In the genomic region with DNA sequence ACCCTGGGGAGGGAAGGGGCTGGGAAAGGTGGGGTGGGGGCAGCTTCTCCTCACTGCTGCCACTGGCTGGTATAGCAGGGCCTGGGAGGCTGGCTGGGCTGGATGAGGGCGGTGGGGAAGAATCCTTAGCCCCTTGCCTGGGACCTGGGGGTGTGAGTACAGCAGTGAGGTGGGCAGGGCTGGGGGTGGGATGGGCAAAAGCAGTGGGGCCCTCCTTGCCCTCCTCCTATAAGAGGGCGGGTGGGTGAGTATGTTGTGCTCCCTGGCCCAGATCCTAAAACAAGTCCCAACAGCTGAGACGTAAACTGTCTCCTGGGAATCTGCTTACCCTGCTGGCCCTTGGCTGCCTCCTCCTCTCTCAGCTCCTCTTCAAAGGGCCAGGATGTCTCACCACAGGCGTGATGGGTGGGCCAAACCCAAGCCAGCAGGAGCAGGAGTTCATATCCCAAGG, we compare ENCODE assay signal across 12 cellular contexts. TPM values are rescaled to one million over a fixed set of nuclear protein-coding genes. Genes with fewer than 3 reads are reported as not detected.
A peak's percentile ranks its signal among the peaks of the same experiment; 100 is the strongest.
DNase-seq lines count a peak whose midpoint lies in the region; ATAC-seq and TF ChIP-seq lines count a peak whose summit lies in the region.
"Had no signal": no experiment of that assay in that cellular context is flagged by ENCODE, and none has a peak within 500 bp of the region (broad histone marks: within the 10 kb centered on the region; RNA-seq: fewer than 3 reads in every experiment).

No MANE protein-coding gene starts in this region.

- H3K36me3 Mint-ChIP-seq in brain: peaks cover 12% of the 10 kb centered on the region
- H3K36me3 Mint-ChIP-seq in activated CD8-positive, alpha-beta T cell treated with anti-CD3 and anti-CD28 coated beads, Interleukin-2, amount 10 ng/mL, durations not matched to agents 7 days and 5 days (ENCODE audit: low read depth): peaks cover 2% of the 10 kb centered on the region

- H3K27ac Mint-ChIP-seq in brain: peak overlapping the region in 4 of 5 experiments; percentile 90 to 95 (median 90)
- H3K27ac Mint-ChIP-seq in activated CD8-positive, alpha-beta T cell treated with anti-CD3 and anti-CD28 coated beads, Interleukin-2, amount 10 ng/mL, durations not matched to agents 7 days and 5 days: no peak overlapping the region

- CTCF ChIA-PET in activated CD8-positive, alpha-beta T cell treated with anti-CD3 and anti-CD28 coated beads, Interleukin-2, amount 10 ng/mL, durations not matched to agents 7 days and 5 days (lab: Charles Lee): interaction anchor here (0.6 to 4.9 kb wide), 6 partner anchors 13 to 188 kb away, joined by 3 to 34 read pairs (median 4); partner anchors contain the start of gene FMNL3

- POLR2A ChIA-PET in activated CD8-positive, alpha-beta T cell treated with anti-CD3 and anti-CD28 coated beads, Interleukin-2, amount 10 ng/mL, durations not matched to agents 7 days and 5 days (lab: Charles Lee): interaction anchor here (0.6 to 1.9 kb wide), 4 partner anchors 13 to 649 kb away, joined by 3 to 10 read pairs (median 6); partner anchors contain the start of genes BCDIN3D and TMBIM6

- H3K9me3 Mint-ChIP-seq in brain: no peaks in the 10 kb centered on the region
- H3K9me3 Mint-ChIP-seq in activated CD8-positive, alpha-beta T cell treated with anti-CD3 and anti-CD28 coated beads, Interleukin-2, amount 10 ng/mL, durations not matched to agents 7 days and 5 days (ENCODE audit: insufficient read depth): no peaks in the 10 kb centered on the region
- H3K9me3 Mint-ChIP-seq: activated B cell treated with CpG ODN at 0.5 μM for 24 hours had no signal

- H3K4me1 ChIP-seq in lower lobe of right lung (peaks cover 44% of the 10 kb centered on the region), suprapubic skin (peaks cover 63% of the 10 kb centered on the region)

- TF ChIP-seq POLR2A in suprapubic skin (IDR thresholded peaks at IDR 0.05): no peak

- H3K27me3 ChIP-seq in lower lobe of right lung (ENCODE audit: low read depth) (no peaks in the 10 kb centered on the region), suprapubic skin (no peaks in the 10 kb centered on the region)

- H3K27me3 Mint-ChIP-seq in brain: no peaks in the 10 kb centered on the region
- H3K27me3 Mint-ChIP-seq in activated CD8-positive, alpha-beta T cell treated with anti-CD3 and anti-CD28 coated beads, Interleukin-2, amount 10 ng/mL, durations not matched to agents 7 days and 5 days (ENCODE audit: low read depth): no peaks in the 10 kb centered on the region
- H3K27me3 Mint-ChIP-seq: activated B cell treated with CpG ODN at 0.5 μM for 24 hours had no signal

- TF ChIP-seq EP300 in suprapubic skin (IDR thresholded peaks at IDR 0.05): no peak

- H3K4me1 Mint-ChIP-seq in brain: peaks cover 71% of the 10 kb centered on the region
- peaks cover 44% of the 10 kb centered on the region for H3K4me1 Mint-ChIP-seq in activated CD8-positive, alpha-beta T cell treated with anti-CD3 and anti-CD28 coated beads, Interleukin-2, amount 10 ng/mL, durations not matched to agents 7 days and 5 days (ENCODE audit: low read depth)

- WGBS in suprapubic skin: 18% methylated on average over 2 of the region's 4 CpGs

- no peak for ATAC-seq in lower lobe of right lung
- no peak for ATAC-seq in activated CD8-positive, alpha-beta T cell treated with anti-CD3 and anti-CD28 coated beads, Interleukin-2, amount 10 ng/mL, durations not matched to agents 7 days and 5 days
- no peak for ATAC-seq in GM19463 (IDR thresholded peaks at IDR 0.05; ENCODE audit: unreplicated experiment)
- no peak for ATAC-seq in GM19324 (IDR thresholded peaks at IDR 0.05; ENCODE audit: low FRiP score, unreplicated experiment)

- H3K4me3 ChIP-seq in HFF-Myc (replicated peaks; ENCODE audit: low read depth, low read length) (peak overlapping the region; percentile 63), lower lobe of right lung (no peak overlapping the region), suprapubic skin (peak overlapping the region; percentile 6)

- in situ Hi-C loops in GM13977 (cut with MboI; ENCODE audit: low pct_unique_long_range_greater_than_20kb, low sequenced_read_pairs, unreplicated experiment): no loop called here

- H3K4me3 Mint-ChIP-seq in brain: peak overlapping the region; percentile 93 to 100 (median 98)
- H3K4me3 Mint-ChIP-seq in activated CD8-positive, alpha-beta T cell treated with anti-CD3 and anti-CD28 coated beads, Interleukin-2, amount 10 ng/mL, durations not matched to agents 7 days and 5 days: no peak overlapping the region

- no peak for TF ChIP-seq CTCF in HFF-Myc (IDR thresholded peaks at IDR 0.05; ENCODE audit: low read depth, low read length, missing control alignments)
- no peak for TF ChIP-seq CTCF in brain (conservative IDR thresholded peaks at IDR 0.05)
- TF ChIP-seq CTCF in lower lobe of right lung (IDR thresholded peaks at IDR 0.05): no peak
- TF ChIP-seq CTCF in suprapubic skin (IDR thresholded peaks at IDR 0.05): no peak
- no peak for TF ChIP-seq CTCF in GM13977 (IDR thresholded peaks at IDR 0.05; ENCODE audit: extremely low read depth, insufficient read depth, missing control alignments)

- intact Hi-C loops in lower lobe of right lung (cut with DNase I): no loop called here

- no peaks in the 10 kb centered on the region for H3K36me3 ChIP-seq in lower lobe of right lung
- no peaks in the 10 kb centered on the region for H3K36me3 ChIP-seq in suprapubic skin

- no peaks in the 10 kb centered on the region for H3K9me3 ChIP-seq in lower lobe of right lung
- no peaks in the 10 kb centered on the region for H3K9me3 ChIP-seq in suprapubic skin

- H3K27ac ChIP-seq in lower lobe of right lung (peak overlapping the region; percentile 73), suprapubic skin (peak overlapping the region; percentile 89)

- DNase-seq in HFF-Myc (ENCODE audit: extremely low read depth, low read depth): no peak
- no peak for DNase-seq in lower lobe of right lung
- peak in 1 of 2 donors; percentile 64 for DNase-seq in suprapubic skin (ENCODE audit: low spot score in 2 of 2)
- DNase-seq in GM13977 (ENCODE audit: low spot score): no peak
- no peak for DNase-seq in activated CD8-positive, alpha-beta T cell treated with anti-CD3 and anti-CD28 coated beads, Interleukin-2, amount 10 ng/mL, durations not matched to agents 7 days and 5 days
- DNase-seq: activated B cell treated with CpG ODN at 0.5 μM for 24 hours; activated naive CD4-positive, alpha-beta T cell treated with Interleukin-2 at 50 U/mL for 16 hours; GF-D8; NCI-H1694 had no signal

RNA-seq across cellular contexts. Expression of gene NCKAP5L, which starts 2.2 kb away (rescaled TPM):
- 15.3 TPM for polyA plus RNA-seq in brain (ENCODE audit: insufficient read depth, low read depth, low replicate concordance)
- total RNA-seq in lower lobe of right lung: 24.5 TPM
- 10 to 100 TPM in 1 of 4 donors, 1 to 10 TPM in 3; 8.2 to 12.2 (median 8.8) TPM for total RNA-seq in suprapubic skin
- total RNA-seq in activated CD8-positive, alpha-beta T cell treated with anti-CD3 and anti-CD28 coated beads, Interleukin-2, amount 10 ng/mL, durations not matched to agents 7 days and 5 days: 1 to 10 TPM; 7.2 to 7.7 TPM

RNA-seq across cellular contexts. Expression of gene BCDIN3D, which starts 16.9 kb away (rescaled TPM):
- 3.6 TPM for polyA plus RNA-seq in brain (ENCODE audit: insufficient read depth, low read depth, low replicate concordance)
- total RNA-seq in lower lobe of right lung (5.1 TPM), suprapubic skin (1 to 10 TPM; 3.7 to 5.9 (median 4.5) TPM)
- total RNA-seq in activated CD8-positive, alpha-beta T cell treated with anti-CD3 and anti-CD28 coated beads, Interleukin-2, amount 10 ng/mL, durations not matched to agents 7 days and 5 days: 1 to 10 TPM; 7.3 to 7.4 TPM
